ENCODE assay signal across 11 cellular contexts in the genomic region with DNA sequence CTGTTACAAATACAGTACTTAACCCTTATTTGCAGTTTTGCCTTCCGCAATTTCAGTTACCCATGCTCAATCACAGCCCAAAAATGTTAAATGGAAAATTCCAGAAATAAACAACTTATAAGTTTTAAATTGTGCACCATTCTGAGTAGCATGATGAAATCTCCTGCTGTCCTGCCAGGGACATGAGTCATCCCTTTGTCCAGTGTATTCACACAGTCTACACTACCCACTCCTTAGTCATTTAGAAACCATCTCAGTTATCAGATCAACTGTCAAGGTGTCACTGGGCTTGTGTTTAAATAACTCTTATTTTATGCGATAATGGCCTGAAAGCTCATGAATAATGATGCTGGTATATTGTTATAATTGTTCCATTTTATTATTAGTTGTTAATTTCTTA.
DNase-seq lines count a peak whose midpoint lies in the region; ATAC-seq and TF ChIP-seq lines count a peak whose summit lies in the region.
"Had no signal": no experiment of that assay in that cellular context is flagged by ENCODE, and none has a peak within 500 bp of the region (broad histone marks: within the 10 kb centered on the region; RNA-seq: fewer than 3 reads in every experiment).

No MANE protein-coding gene starts in this region.

- no peak overlapping the region for H2BK20ac ChIP-seq in H9 (ENCODE audit: low read depth, low read length, poor library complexity, severe bottlenecking)

- POLR2A ChIA-PET in activated CD8-positive, alpha-beta T cell treated with anti-CD3 and anti-CD28 coated beads for 36 hours (lab: Charles Lee) = no interaction called here

- H3K23ac ChIP-seq in H9 (ENCODE audit: insufficient read length, low read depth, low read length) = no peak overlapping the region

- no peak overlapping the region for H2BK5ac ChIP-seq in H9 (ENCODE audit: insufficient read length, low read length)

- no peak overlapping the region for H3K4me3 ChIP-seq in AG09309 (ENCODE audit: control insufficient read depth, low read depth, low read length)

- H4K8ac ChIP-seq in H9 (replicated peaks; ENCODE audit: insufficient read length, low read depth, low read length) = no peak overlapping the region

- no peak overlapping the region for H2BK120ac ChIP-seq in H9 (ENCODE audit: low read depth, low read length, poor library complexity, severe bottlenecking)

- H3K4ac ChIP-seq in H9 (ENCODE audit: low read depth, low read length) = no peak overlapping the region

- no peaks in the 10 kb centered on the region for H3K9me3 ChIP-seq in H9 (ENCODE audit: control insufficient read depth, low read depth, low read length)

- H3K79me1 ChIP-seq in H9 (ENCODE audit: insufficient read depth, low read depth, low read length, poor library complexity, severe bottlenecking) = no peaks in the 10 kb centered on the region

- H3K4me1 ChIP-seq in H9 (ENCODE audit: insufficient read depth, low read length) = no peaks in the 10 kb centered on the region; the same call in 1 of the 2 replicates

- no peak overlapping the region for H2BK15ac ChIP-seq in H9 (ENCODE audit: low read depth, low read length)

- no peak overlapping the region for H3K56ac ChIP-seq in H9 (ENCODE audit: insufficient read length, low read depth, low read length)

- no peaks in the 10 kb centered on the region for H4K20me1 ChIP-seq in H9 (ENCODE audit: control insufficient read depth, insufficient read depth, insufficient read length)

- no peaks in the 10 kb centered on the region for H3K27me3 ChIP-seq in H9 (ENCODE audit: insufficient read depth, low read length)

- H3K9me3 Mint-ChIP-seq in H9 = no peaks in the 10 kb centered on the region
- H3K9me3 Mint-ChIP-seq in activated CD8-positive, alpha-beta T cell treated with anti-CD3 and anti-CD28 coated beads for 36 hours = peaks cover 2% of the 10 kb centered on the region

- H3K14ac ChIP-seq in H9 (ENCODE audit: insufficient read depth, low read length) = no peak overlapping the region

- no peaks in the 10 kb centered on the region for H3K36me3 Mint-ChIP-seq in H9 (ENCODE audit: insufficient read depth in 1 of 3, low read depth in 3 of 3)
- H3K36me3 Mint-ChIP-seq in activated CD8-positive, alpha-beta T cell treated with anti-CD3 and anti-CD28 coated beads for 36 hours (ENCODE audit: low read depth) = no peaks in the 10 kb centered on the region
- H3K36me3 Mint-ChIP-seq: CD4-positive, CD25-positive, alpha-beta regulatory T cell had no signal

- H3K4me3 Mint-ChIP-seq in H9 = no peak overlapping the region
- no peak overlapping the region for H3K4me3 Mint-ChIP-seq in activated CD8-positive, alpha-beta T cell treated with anti-CD3 and anti-CD28 coated beads for 36 hours
- H3K4me3 Mint-ChIP-seq: CD4-positive, CD25-positive, alpha-beta regulatory T cell had no signal

- no peak overlapping the region for H3K27ac ChIP-seq in H9 (ENCODE audit: insufficient read length, low read depth, low read length)

- no peak overlapping the region for H4K91ac ChIP-seq in H9 (ENCODE audit: insufficient read length, low read depth, low read length)

- no peaks in the 10 kb centered on the region for H3K23me2 ChIP-seq in H9 (ENCODE audit: insufficient read length, low read depth, low read length, poor library complexity, severe bottlenecking)

- TF ChIP-seq CTCF in AG09309 (IDR thresholded peaks at IDR 0.05; ENCODE audit: control insufficient read depth, insufficient read depth, low read depth, low read length, missing control alignments) = no peak
- no peak for TF ChIP-seq CTCF in H9 (conservative IDR thresholded peaks at IDR 0.05)
- no peak for TF ChIP-seq CTCF in activated CD8-positive, alpha-beta T cell treated with anti-CD3 and anti-CD28 coated beads for 36 hours (IDR thresholded peaks at IDR 0.05)

- no peak overlapping the region for H4K5ac ChIP-seq in H9 (ENCODE audit: insufficient read length, low read depth, low read length)

- no peak overlapping the region for H3K9ac ChIP-seq in H9 (ENCODE audit: extremely low read depth, insufficient read length, low read length)

- DNase-seq in AG09309 (ENCODE audit: low read depth) = peak; percentile 77
- peak; percentile 77 for DNase-seq in astrocyte of the hippocampus (ENCODE audit: low read depth, low spot score)
- peak; percentile 84 for DNase-seq in kidney glomerular epithelial cell (lab: John Stamatoyannopoulos, UW)
- no peak for DNase-seq in mesenteric fat pad (ENCODE audit: low spot score)
- DNase-seq in H9 = no peak
- DNase-seq in activated CD8-positive, alpha-beta T cell treated with anti-CD3 and anti-CD28 coated beads for 36 hours = no peak
- DNase-seq: CD4-positive, CD25-positive, alpha-beta regulatory T cell; effector memory CD4-positive, alpha-beta T cell; NCI-H748 treated with DMSO at 0.1 percent for 48 hours had no signal

- ATAC-seq in HG03378 (IDR thresholded peaks at IDR 0.05; ENCODE audit: unreplicated experiment) (peak; percentile 72), HG03521 (IDR thresholded peaks at IDR 0.05; ENCODE audit: unreplicated experiment) (no peak)
- ATAC-seq in activated CD8-positive, alpha-beta T cell treated with anti-CD3 and anti-CD28 coated beads for 36 hours = no peak

- no peak overlapping the region for H3K27ac Mint-ChIP-seq in H9
- H3K27ac Mint-ChIP-seq in activated CD8-positive, alpha-beta T cell treated with anti-CD3 and anti-CD28 coated beads for 36 hours = no peak overlapping the region
- H3K27ac Mint-ChIP-seq: CD4-positive, CD25-positive, alpha-beta regulatory T cell had no signal

- H3T11ph ChIP-seq in H9 (ENCODE audit: low read length) = no peak overlapping the region

- H3K27me3 Mint-ChIP-seq in H9 (ENCODE audit: low read depth) = no peaks in the 10 kb centered on the region
- no peaks in the 10 kb centered on the region for H3K27me3 Mint-ChIP-seq in activated CD8-positive, alpha-beta T cell treated with anti-CD3 and anti-CD28 coated beads for 36 hours
- H3K27me3 Mint-ChIP-seq: CD4-positive, CD25-positive, alpha-beta regulatory T cell had no signal

- H3K4me2 ChIP-seq in H9 (ENCODE audit: insufficient read depth, insufficient read length, low read length) = no peak overlapping the region

- peaks cover 14% of the 10 kb centered on the region in 2 experiments for H3K4me1 Mint-ChIP-seq in H9
- H3K4me1 Mint-ChIP-seq in activated CD8-positive, alpha-beta T cell treated with anti-CD3 and anti-CD28 coated beads for 36 hours (ENCODE audit: low read depth) = no peaks in the 10 kb centered on the region
- H3K4me1 Mint-ChIP-seq: CD4-positive, CD25-positive, alpha-beta regulatory T cell had no signal

- intact Hi-C loops in activated CD8-positive, alpha-beta T cell treated with anti-CD3 and anti-CD28 coated beads for 36 hours (cut with micrococcal nuclease) = no loop called here

- H3K79me2 ChIP-seq in H9 (ENCODE audit: insufficient read depth, low read length) = no peaks in the 10 kb centered on the region

- no peak overlapping the region for H2AK5ac ChIP-seq in H9 (ENCODE audit: insufficient read length, low read length)

- H2AFZ ChIP-seq in H9 (ENCODE audit: low read length) = no peak overlapping the region

- H2BK12ac ChIP-seq in H9 (ENCODE audit: insufficient read length, low read depth, low read length) = no peak overlapping the region

- no peak overlapping the region for H3K18ac ChIP-seq in H9 (ENCODE audit: insufficient read length, low read depth, low read length)

- no CpG with 5 or more reads among the region's 2 CpGs for WGBS in H9 (ENCODE audit: extremely low coverage, insufficient read length, low lambda C conversion rate)

- CTCF ChIA-PET in activated CD8-positive, alpha-beta T cell treated with anti-CD3 and anti-CD28 coated beads for 36 hours (lab: Charles Lee) = no interaction called here

Comparison
In these comparisons a context has a peak if more than half of its experiments do, and no peak if none do; other contexts are left out.
1. DNase-seq: peak in AG09309 (single experiment), astrocyte of the hippocampus (single experiment) and kidney glomerular epithelial cell (single experiment); none in mesenteric fat pad (single experiment), H9 (single experiment) and activated CD8-positive, alpha-beta T cell treated with anti-CD3 and anti-CD28 coated beads for 36 hours (single experiment).